8 cellular contexts compared by ENCODE assay signal in genomic region chr1:12411098-12411497, GRCh38.
"Had no signal": no experiment of that assay in that cellular context is flagged by ENCODE, and none has a peak within 500 bp of the region (broad histone marks: within the 10 kb centered on the region; RNA-seq: fewer than 3 reads in every experiment).

No MANE protein-coding gene starts in this region.

- ATAC-seq: GM23338 had no signal

- H3K27me3 Mint-ChIP-seq: IgD-negative memory B cell had no signal

- H3K4me3 Mint-ChIP-seq: GM23338, H9 had no signal

- H3K4me3 ChIP-seq: GM23338 had no signal

- H3K27ac Mint-ChIP-seq: GM23338, H9, IgD-negative memory B cell had no signal

- FAIRE-seq: H1, H54, HTR-8/SVneo had no signal

- H3K4me2 ChIP-seq: GM23338 had no signal

- DNase-seq: H9, HCEC 1CT, KG1 had no signal
